ENCODE assay signal across 15 cellular contexts in the genomic region with DNA sequence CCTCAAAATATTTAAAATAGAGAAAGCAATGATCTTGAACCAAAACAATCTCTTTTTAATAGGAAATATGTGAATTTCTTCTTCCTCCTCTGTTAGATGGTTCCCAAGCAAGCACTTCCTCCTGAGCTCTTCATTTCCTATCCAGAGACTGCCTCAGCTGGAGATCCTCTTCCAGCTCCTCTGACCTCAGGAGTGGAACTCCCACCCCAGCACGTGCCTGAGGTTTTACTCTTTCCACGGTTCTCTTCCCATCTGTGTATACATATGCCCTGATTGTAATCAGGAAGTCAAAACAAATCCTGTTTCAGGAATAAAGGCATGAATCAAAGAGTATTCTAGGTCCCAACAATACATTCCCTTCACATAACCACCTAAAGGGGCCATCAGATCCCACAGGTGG. TPM values are rescaled to one million over a fixed set of nuclear protein-coding genes. Genes with fewer than 3 reads are reported as not detected.
DNase-seq lines count a peak whose midpoint lies in the region; ATAC-seq and TF ChIP-seq lines count a peak whose summit lies in the region.
"Had no signal": no experiment of that assay in that cellular context is flagged by ENCODE, and none has a peak within 500 bp of the region (broad histone marks: within the 10 kb centered on the region; RNA-seq: fewer than 3 reads in every experiment).

No MANE protein-coding gene starts in this region.

- H3K27ac Mint-ChIP-seq in glutamatergic neuron (ENCODE audit: unreplicated experiment): no peak overlapping the region
- peak overlapping the region; percentile 27 for H3K27ac Mint-ChIP-seq in stimulated activated effector memory CD8-positive, alpha-beta T cell treated with anti-CD3 and anti-CD28 coated beads, Interleukin-12 subunit alpha, Interleukin-12 subunit beta, amount 100 ng/mL, for 72 hours
- H3K27ac Mint-ChIP-seq: activated CD4-positive, alpha-beta T cell treated with anti-CD3 and anti-CD28 coated beads, Interleukin-2, amount 10 ng/mL, durations not matched to agents 24 days and 14 days had no signal

- TF ChIP-seq CTCF in glutamatergic neuron (IDR thresholded peaks at IDR 0.05; ENCODE audit: partially characterized antibody, unreplicated experiment): no peak

- peaks cover 2% of the 10 kb centered on the region for H3K9me3 Mint-ChIP-seq in glutamatergic neuron (ENCODE audit: unreplicated experiment)
- H3K9me3 Mint-ChIP-seq in stimulated activated effector memory CD8-positive, alpha-beta T cell treated with anti-CD3 and anti-CD28 coated beads, Interleukin-12 subunit alpha, Interleukin-12 subunit beta, amount 100 ng/mL, for 72 hours: no peaks in the 10 kb centered on the region
- H3K9me3 Mint-ChIP-seq: activated CD4-positive, alpha-beta T cell treated with anti-CD3 and anti-CD28 coated beads, Interleukin-2, amount 10 ng/mL, durations not matched to agents 24 days and 14 days had no signal

- H3K4me3 Mint-ChIP-seq in glutamatergic neuron (ENCODE audit: unreplicated experiment): peak overlapping the region; percentile 3
- H3K4me3 Mint-ChIP-seq in stimulated activated effector memory CD8-positive, alpha-beta T cell treated with anti-CD3 and anti-CD28 coated beads, Interleukin-12 subunit alpha, Interleukin-12 subunit beta, amount 100 ng/mL, for 72 hours: no peak overlapping the region
- H3K4me3 Mint-ChIP-seq: activated CD4-positive, alpha-beta T cell treated with anti-CD3 and anti-CD28 coated beads, Interleukin-2, amount 10 ng/mL, durations not matched to agents 24 days and 14 days had no signal

- ATAC-seq in stimulated activated effector memory CD8-positive, alpha-beta T cell treated with anti-CD3 and anti-CD28 coated beads, Interleukin-12 subunit alpha, Interleukin-12 subunit beta, amount 100 ng/mL, for 72 hours: no peak

- peaks cover 24% of the 10 kb centered on the region for H3K4me1 Mint-ChIP-seq in glutamatergic neuron (ENCODE audit: low read depth, unreplicated experiment)
- H3K4me1 Mint-ChIP-seq in stimulated activated effector memory CD8-positive, alpha-beta T cell treated with anti-CD3 and anti-CD28 coated beads, Interleukin-12 subunit alpha, Interleukin-12 subunit beta, amount 100 ng/mL, for 72 hours: peaks cover 57% of the 10 kb centered on the region

- no peaks in the 10 kb centered on the region for H3K27me3 Mint-ChIP-seq in glutamatergic neuron (ENCODE audit: unreplicated experiment)

- H3K36me3 Mint-ChIP-seq in glutamatergic neuron (ENCODE audit: unreplicated experiment): no peaks in the 10 kb centered on the region
- H3K36me3 Mint-ChIP-seq in stimulated activated effector memory CD8-positive, alpha-beta T cell treated with anti-CD3 and anti-CD28 coated beads, Interleukin-12 subunit alpha, Interleukin-12 subunit beta, amount 100 ng/mL, for 72 hours: peaks cover 23% of the 10 kb centered on the region

- DNase-seq in CD1c-positive myeloid dendritic cell (ENCODE audit: extremely low spot score): peak; percentile 34
- DNase-seq in NCI-H69 (lab: John Stamatoyannopoulos, UW): peak; percentile 50
- DNase-seq in glutamatergic neuron: no peak
- no peak for DNase-seq in stimulated activated effector memory CD8-positive, alpha-beta T cell treated with anti-CD3 and anti-CD28 coated beads, Interleukin-12 subunit alpha, Interleukin-12 subunit beta, amount 100 ng/mL, for 72 hours (ENCODE audit: low spot score in 2 of 2)
- no peak for DNase-seq in NCI-H1105 treated with DMSO at 0.1 percent for 48 hours (lab: John Stamatoyannopoulos, UW)
- DNase-seq in C1 segment of cervical spinal cord (lab: John Stamatoyannopoulos, UW): no peak
- no peak for DNase-seq in NCI-H82 treated with DMSO at 0.1 percent for 48 hours (lab: John Stamatoyannopoulos, UW; ENCODE audit: unreplicated experiment)
- no peak for DNase-seq in HuH-7 (ENCODE audit: low spot score)
- DNase-seq: activated CD4-positive, alpha-beta T cell treated with anti-CD3 and anti-CD28 coated beads, Interleukin-2, amount 10 ng/mL, durations not matched to agents 24 days and 14 days; activated CD8-positive, alpha-beta memory T cell treated with anti-CD3 and anti-CD28 coated beads, Interleukin-2, amount 50 U/mL, for 48 hours; foreskin melanocyte; stimulated activated naive CD4-positive, alpha-beta T cell treated with Interleukin-2 at 50 U/mL for 16 hours had no signal

RNA-seq across cellular contexts. Expression of gene DENND11, which starts 5.6 kb away (rescaled TPM):
- total RNA-seq in glutamatergic neuron (ENCODE audit: unreplicated experiment): 9.5 TPM

RNA-seq across cellular contexts. Expression of gene WEE2, which starts 11.8 kb away (rescaled TPM):
- not detected for total RNA-seq in glutamatergic neuron (ENCODE audit: unreplicated experiment)
- total RNA-seq: activated CD4-positive, alpha-beta T cell treated with anti-CD3 and anti-CD28 coated beads, Interleukin-2, amount 10 ng/mL, durations not matched to agents 24 days and 14 days; ascending aorta; HT-29; mucosa of descending colon had no signal

RNA-seq across cellular contexts. Expression of gene SSBP1, which starts 41.8 kb away (rescaled TPM):
- 123 TPM for total RNA-seq in glutamatergic neuron (ENCODE audit: unreplicated experiment)

Comparison
In these comparisons a context has a peak if more than half of its experiments do, and no peak if none do; other contexts are left out.
1. DNase-seq: peak in CD1c-positive myeloid dendritic cell (single experiment) and NCI-H69 (single experiment); none in glutamatergic neuron (single experiment), stimulated activated effector memory CD8-positive, alpha-beta T cell treated with anti-CD3 and anti-CD28 coated beads, Interleukin-12 subunit alpha, Interleukin-12 subunit beta, amount 100 ng/mL, for 72 hours (0 of 2), NCI-H1105 treated with DMSO at 0.1 percent for 48 hours (single experiment), C1 segment of cervical spinal cord (0 of 14), NCI-H82 treated with DMSO at 0.1 percent for 48 hours (single experiment) and HuH-7 (single experiment).